In the genomic region with DNA sequence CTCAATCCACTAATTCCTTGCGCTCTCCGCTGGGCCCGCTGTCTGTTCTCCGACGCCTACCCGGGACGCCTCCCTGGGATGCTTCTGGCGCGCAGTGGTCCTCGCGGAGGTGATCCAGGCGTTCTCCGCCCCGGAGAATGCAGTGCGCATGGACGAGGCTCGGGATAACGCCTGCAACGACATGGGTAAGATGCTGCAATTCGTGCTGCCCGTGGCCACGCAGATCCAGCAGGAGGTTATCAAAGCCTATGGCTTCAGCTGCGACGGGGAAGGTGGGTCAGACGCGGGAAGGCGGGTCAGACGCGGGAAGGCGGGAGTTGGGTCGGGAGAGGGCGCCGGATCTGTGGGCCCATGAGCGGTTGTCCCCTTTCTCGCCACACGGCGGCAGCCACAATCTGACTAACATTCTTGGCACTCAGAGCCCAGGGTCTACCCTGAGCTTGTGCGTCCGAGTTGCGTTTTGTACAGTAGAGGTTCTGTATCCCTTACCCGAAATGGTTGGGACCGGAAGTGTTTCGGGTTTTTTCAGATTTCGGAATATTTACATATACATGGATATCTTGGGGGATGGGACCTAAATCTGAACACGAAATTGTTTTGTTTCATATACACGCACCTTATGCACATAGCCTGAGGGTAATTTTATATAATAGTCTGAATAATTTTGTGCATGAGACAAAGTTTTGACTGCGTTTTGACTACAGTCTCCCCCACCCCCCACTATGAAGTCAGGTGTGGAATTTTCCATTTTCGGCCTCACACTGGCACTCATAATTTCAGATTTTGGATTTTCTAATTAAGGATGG, we compare ENCODE assay signal across 1 cellular context.
TF ChIP-seq lines count a peak whose summit lies in the region.

No MANE protein-coding gene starts in this region.

TF ChIP-seq in HepG2, 621 proteins besides CTCF, POLR2A, EP300 and RAD21 (continued from another document and continues in another):
- TF ChIP-seq, protein P1, sequence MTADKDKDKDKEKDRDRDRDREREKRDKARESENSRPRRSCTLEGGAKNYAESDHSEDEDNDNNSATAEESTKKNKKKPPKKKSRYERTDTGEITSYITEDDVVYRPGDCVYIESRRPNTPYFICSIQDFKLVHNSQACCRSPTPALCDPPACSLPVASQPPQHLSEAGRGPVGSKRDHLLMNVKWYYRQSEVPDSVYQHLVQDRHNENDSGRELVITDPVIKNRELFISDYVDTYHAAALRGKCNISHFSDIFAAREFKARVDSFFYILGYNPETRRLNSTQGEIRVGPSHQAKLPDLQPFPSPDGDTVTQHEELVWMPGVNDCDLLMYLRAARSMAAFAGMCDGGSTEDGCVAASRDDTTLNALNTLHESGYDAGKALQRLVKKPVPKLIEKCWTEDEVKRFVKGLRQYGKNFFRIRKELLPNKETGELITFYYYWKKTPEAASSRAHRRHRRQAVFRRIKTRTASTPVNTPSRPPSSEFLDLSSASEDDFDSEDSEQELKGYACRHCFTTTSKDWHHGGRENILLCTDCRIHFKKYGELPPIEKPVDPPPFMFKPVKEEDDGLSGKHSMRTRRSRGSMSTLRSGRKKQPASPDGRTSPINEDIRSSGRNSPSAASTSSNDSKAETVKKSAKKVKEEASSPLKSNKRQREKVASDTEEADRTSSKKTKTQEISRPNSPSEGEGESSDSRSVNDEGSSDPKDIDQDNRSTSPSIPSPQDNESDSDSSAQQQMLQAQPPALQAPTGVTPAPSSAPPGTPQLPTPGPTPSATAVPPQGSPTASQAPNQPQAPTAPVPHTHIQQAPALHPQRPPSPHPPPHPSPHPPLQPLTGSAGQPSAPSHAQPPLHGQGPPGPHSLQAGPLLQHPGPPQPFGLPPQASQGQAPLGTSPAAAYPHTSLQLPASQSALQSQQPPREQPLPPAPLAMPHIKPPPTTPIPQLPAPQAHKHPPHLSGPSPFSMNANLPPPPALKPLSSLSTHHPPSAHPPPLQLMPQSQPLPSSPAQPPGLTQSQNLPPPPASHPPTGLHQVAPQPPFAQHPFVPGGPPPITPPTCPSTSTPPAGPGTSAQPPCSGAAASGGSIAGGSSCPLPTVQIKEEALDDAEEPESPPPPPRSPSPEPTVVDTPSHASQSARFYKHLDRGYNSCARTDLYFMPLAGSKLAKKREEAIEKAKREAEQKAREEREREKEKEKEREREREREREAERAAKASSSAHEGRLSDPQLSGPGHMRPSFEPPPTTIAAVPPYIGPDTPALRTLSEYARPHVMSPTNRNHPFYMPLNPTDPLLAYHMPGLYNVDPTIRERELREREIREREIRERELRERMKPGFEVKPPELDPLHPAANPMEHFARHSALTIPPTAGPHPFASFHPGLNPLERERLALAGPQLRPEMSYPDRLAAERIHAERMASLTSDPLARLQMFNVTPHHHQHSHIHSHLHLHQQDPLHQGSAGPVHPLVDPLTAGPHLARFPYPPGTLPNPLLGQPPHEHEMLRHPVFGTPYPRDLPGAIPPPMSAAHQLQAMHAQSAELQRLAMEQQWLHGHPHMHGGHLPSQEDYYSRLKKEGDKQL (CRISPR knock-in tag; IDR thresholded peaks at IDR 0.05; ENCODE audit: low read depth), result no peak
- TF ChIP-seq, protein P2, sequence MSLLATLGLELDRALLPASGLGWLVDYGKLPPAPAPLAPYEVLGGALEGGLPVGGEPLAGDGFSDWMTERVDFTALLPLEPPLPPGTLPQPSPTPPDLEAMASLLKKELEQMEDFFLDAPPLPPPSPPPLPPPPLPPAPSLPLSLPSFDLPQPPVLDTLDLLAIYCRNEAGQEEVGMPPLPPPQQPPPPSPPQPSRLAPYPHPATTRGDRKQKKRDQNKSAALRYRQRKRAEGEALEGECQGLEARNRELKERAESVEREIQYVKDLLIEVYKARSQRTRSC (CRISPR knock-in tag; IDR thresholded peaks at IDR 0.05; ENCODE audit: low read depth), result no peak
- TF ChIP-seq ZNF788 (CRISPR knock-in tag; IDR thresholded peaks at IDR 0.05; ENCODE audit: borderline replicate concordance) (no peak; the same call in 1 of the 2 replicates), MXI1 (IDR thresholded peaks at IDR 0.05; ENCODE audit: borderline replicate concordance, low read depth, low read length) (peak; percentile 56; the same call in 1 of the 3 replicates), CBFB (CRISPR knock-in tag; IDR thresholded peaks at IDR 0.05) (no peak), ZNF598 (CRISPR knock-in tag; IDR thresholded peaks at IDR 0.05; ENCODE audit: borderline replicate concordance) (peak; percentile 82; the same call in 1 of the 2 replicates), GATAD1 (CRISPR knock-in tag; IDR thresholded peaks at IDR 0.05) (peak; percentile 73; the same call in 1 of the 2 replicates), ZNF326 (CRISPR knock-in tag; IDR thresholded peaks at IDR 0.05; ENCODE audit: borderline replicate concordance) (no peak), ZFX (CRISPR knock-in tag; IDR thresholded peaks at IDR 0.05; ENCODE audit: low read depth) (peak; percentile 73), REPIN1 (CRISPR knock-in tag; IDR thresholded peaks at IDR 0.05; ENCODE audit: borderline replicate concordance, low read depth) (0 out of 2 replicates have a peak, but pooled peaks have one; percentile 18), RBFOX2 (IDR thresholded peaks at IDR 0.05; ENCODE audit: low read depth, low read length) (no peak), HMG20A (CRISPR knock-in tag; IDR thresholded peaks at IDR 0.05; ENCODE audit: borderline replicate concordance) (0 out of 2 replicates have a peak, but pooled peaks have one; percentile 38), ZNF746 (CRISPR knock-in tag; IDR thresholded peaks at IDR 0.05) (peak; percentile 65; the same call in 1 of the 2 replicates), ZNF780A (CRISPR knock-in tag; IDR thresholded peaks at IDR 0.05) (no peak; the same call in 1 of the 2 replicates), PRMT3 (CRISPR knock-in tag; IDR thresholded peaks at IDR 0.05; ENCODE audit: borderline replicate concordance, low read depth) (no peak), CHD4 (IDR thresholded peaks at IDR 0.05; ENCODE audit: borderline replicate concordance, low read length) (no peak), ZNF337 (CRISPR knock-in tag; IDR thresholded peaks at IDR 0.05; ENCODE audit: borderline replicate concordance, low read depth) (no peak), PAWR (CRISPR knock-in tag; IDR thresholded peaks at IDR 0.05; ENCODE audit: borderline replicate concordance) (no peak), ZNF138 (CRISPR knock-in tag; IDR thresholded peaks at IDR 0.05; ENCODE audit: low read depth) (peak; percentile 33; the same call in 1 of the 2 replicates), ZNF207 (IDR thresholded peaks at IDR 0.05; ENCODE audit: borderline replicate concordance) (no peak), ZNF552 (CRISPR knock-in tag; IDR thresholded peaks at IDR 0.05; ENCODE audit: borderline replicate concordance) (peak; percentile 91; the same call in 1 of the 2 replicates), NR2C2 (CRISPR knock-in tag; IDR thresholded peaks at IDR 0.05; ENCODE audit: borderline replicate concordance) (no peak; the same call in none of the 2 replicates), SRY (CRISPR knock-in tag; IDR thresholded peaks at IDR 0.05) (no peak), HOXA9 (CRISPR knock-in tag; IDR thresholded peaks at IDR 0.05; ENCODE audit: borderline replicate concordance) (no peak), FIP1L1 (IDR thresholded peaks at IDR 0.05; ENCODE audit: borderline replicate concordance, insufficient read depth, low read depth, low read length) (0 out of 2 replicates have a peak, but pooled peaks have one; percentile 59), ZBTB42 (CRISPR knock-in tag; IDR thresholded peaks at IDR 0.05) (0 out of 2 replicates have a peak, but pooled peaks have one; percentile 68), ARID2 (CRISPR knock-in tag; IDR thresholded peaks at IDR 0.05; ENCODE audit: borderline replicate concordance) (no peak), ZNF567 (CRISPR knock-in tag; IDR thresholded peaks at IDR 0.05; ENCODE audit: borderline replicate concordance) (0 out of 2 replicates have a peak, but pooled peaks have one; percentile 64), FOXA3 (CRISPR knock-in tag; IDR thresholded peaks at IDR 0.05) (0 out of 2 replicates have a peak, but pooled peaks have one; percentile 11), ZNF713 (CRISPR knock-in tag; IDR thresholded peaks at IDR 0.05) (no peak), KLF6 (CRISPR knock-in tag; IDR thresholded peaks at IDR 0.05) (no peak), ZNF605 (CRISPR knock-in tag; IDR thresholded peaks at IDR 0.05) (peak; percentile 90), ZBTB7B (CRISPR knock-in tag; IDR thresholded peaks at IDR 0.05) (peak; percentile 35; the same call in 1 of the 2 replicates), RBM22 (optimal IDR thresholded peaks at IDR 0.05; ENCODE audit: low read length) (no peak)
- TF ChIP-seq, protein P3, sequence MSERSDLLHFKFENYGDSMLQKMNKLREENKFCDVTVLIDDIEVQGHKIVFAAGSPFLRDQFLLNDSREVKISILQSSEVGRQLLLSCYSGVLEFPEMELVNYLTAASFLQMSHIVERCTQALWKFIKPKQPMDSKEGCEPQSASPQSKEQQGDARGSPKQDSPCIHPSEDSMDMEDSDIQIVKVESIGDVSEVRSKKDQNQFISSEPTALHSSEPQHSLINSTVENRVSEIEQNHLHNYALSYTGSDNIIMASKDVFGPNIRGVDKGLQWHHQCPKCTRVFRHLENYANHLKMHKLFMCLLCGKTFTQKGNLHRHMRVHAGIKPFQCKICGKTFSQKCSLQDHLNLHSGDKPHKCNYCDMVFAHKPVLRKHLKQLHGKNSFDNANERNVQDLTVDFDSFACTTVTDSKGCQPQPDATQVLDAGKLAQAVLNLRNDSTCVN (CRISPR knock-in tag; IDR thresholded peaks at IDR 0.05; ENCODE audit: borderline replicate concordance), result no peak
- TF ChIP-seq, protein P4, sequence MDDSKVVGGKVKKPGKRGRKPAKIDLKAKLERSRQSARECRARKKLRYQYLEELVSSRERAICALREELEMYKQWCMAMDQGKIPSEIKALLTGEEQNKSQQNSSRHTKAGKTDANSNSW (CRISPR knock-in tag; IDR thresholded peaks at IDR 0.05; ENCODE audit: borderline replicate concordance), result 0 out of 2 replicates have a peak, but pooled peaks have one; percentile 60
- TF ChIP-seq, protein P5, sequence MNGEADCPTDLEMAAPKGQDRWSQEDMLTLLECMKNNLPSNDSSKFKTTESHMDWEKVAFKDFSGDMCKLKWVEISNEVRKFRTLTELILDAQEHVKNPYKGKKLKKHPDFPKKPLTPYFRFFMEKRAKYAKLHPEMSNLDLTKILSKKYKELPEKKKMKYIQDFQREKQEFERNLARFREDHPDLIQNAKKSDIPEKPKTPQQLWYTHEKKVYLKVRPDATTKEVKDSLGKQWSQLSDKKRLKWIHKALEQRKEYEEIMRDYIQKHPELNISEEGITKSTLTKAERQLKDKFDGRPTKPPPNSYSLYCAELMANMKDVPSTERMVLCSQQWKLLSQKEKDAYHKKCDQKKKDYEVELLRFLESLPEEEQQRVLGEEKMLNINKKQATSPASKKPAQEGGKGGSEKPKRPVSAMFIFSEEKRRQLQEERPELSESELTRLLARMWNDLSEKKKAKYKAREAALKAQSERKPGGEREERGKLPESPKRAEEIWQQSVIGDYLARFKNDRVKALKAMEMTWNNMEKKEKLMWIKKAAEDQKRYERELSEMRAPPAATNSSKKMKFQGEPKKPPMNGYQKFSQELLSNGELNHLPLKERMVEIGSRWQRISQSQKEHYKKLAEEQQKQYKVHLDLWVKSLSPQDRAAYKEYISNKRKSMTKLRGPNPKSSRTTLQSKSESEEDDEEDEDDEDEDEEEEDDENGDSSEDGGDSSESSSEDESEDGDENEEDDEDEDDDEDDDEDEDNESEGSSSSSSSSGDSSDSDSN (CRISPR knock-in tag; IDR thresholded peaks at IDR 0.05), result peak; percentile 68
- TF ChIP-seq, protein P6, sequence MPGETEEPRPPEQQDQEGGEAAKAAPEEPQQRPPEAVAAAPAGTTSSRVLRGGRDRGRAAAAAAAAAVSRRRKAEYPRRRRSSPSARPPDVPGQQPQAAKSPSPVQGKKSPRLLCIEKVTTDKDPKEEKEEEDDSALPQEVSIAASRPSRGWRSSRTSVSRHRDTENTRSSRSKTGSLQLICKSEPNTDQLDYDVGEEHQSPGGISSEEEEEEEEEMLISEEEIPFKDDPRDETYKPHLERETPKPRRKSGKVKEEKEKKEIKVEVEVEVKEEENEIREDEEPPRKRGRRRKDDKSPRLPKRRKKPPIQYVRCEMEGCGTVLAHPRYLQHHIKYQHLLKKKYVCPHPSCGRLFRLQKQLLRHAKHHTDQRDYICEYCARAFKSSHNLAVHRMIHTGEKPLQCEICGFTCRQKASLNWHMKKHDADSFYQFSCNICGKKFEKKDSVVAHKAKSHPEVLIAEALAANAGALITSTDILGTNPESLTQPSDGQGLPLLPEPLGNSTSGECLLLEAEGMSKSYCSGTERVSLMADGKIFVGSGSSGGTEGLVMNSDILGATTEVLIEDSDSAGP (CRISPR knock-in tag; IDR thresholded peaks at IDR 0.05; ENCODE audit: borderline replicate concordance), result peak; percentile 91; the same call in 1 of the 2 replicates
- TF ChIP-seq, protein P7, sequence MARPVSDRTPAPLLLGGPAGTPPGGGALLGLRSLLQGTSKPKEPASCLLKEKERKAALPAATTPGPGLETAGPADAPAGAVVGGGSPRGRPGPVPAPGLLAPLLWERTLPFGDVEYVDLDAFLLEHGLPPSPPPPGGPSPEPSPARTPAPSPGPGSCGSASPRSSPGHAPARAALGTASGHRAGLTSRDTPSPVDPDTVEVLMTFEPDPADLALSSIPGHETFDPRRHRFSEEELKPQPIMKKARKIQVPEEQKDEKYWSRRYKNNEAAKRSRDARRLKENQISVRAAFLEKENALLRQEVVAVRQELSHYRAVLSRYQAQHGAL (CRISPR knock-in tag; IDR thresholded peaks at IDR 0.05; ENCODE audit: not compliant biosample characterization), result peak; percentile 46
- TF ChIP-seq, protein P8, sequence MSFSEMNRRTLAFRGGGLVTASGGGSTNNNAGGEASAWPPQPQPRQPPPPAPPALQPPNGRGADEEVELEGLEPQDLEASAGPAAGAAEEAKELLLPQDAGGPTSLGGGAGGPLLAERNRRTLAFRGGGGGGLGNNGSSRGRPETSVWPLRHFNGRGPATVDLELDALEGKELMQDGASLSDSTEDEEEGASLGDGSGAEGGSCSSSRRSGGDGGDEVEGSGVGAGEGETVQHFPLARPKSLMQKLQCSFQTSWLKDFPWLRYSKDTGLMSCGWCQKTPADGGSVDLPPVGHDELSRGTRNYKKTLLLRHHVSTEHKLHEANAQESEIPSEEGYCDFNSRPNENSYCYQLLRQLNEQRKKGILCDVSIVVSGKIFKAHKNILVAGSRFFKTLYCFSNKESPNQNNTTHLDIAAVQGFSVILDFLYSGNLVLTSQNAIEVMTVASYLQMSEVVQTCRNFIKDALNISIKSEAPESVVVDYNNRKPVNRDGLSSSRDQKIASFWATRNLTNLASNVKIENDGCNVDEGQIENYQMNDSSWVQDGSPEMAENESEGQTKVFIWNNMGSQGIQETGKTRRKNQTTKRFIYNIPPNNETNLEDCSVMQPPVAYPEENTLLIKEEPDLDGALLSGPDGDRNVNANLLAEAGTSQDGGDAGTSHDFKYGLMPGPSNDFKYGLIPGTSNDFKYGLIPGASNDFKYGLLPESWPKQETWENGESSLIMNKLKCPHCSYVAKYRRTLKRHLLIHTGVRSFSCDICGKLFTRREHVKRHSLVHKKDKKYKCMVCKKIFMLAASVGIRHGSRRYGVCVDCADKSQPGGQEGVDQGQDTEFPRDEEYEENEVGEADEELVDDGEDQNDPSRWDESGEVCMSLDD (CRISPR knock-in tag; IDR thresholded peaks at IDR 0.05; ENCODE audit: borderline replicate concordance), result no peak
- TF ChIP-seq, protein P9, sequence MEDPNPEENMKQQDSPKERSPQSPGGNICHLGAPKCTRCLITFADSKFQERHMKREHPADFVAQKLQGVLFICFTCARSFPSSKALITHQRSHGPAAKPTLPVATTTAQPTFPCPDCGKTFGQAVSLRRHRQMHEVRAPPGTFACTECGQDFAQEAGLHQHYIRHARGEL (CRISPR knock-in tag; IDR thresholded peaks at IDR 0.05), result no peak
